Comparison of ENCODE assay signal across 8 cellular contexts in genomic region chr17:36641877-36642845, GRCh38. TPM values are rescaled to one million over a fixed set of nuclear protein-coding genes. Genes with fewer than 3 reads are reported as not detected.
DNase-seq lines count a peak whose midpoint lies in the region; ATAC-seq and TF ChIP-seq lines count a peak whose summit lies in the region.

No MANE protein-coding gene starts in this region.

- ATAC-seq in HG03095 (IDR thresholded peaks at IDR 0.05; ENCODE audit: unreplicated experiment) (no peak), GM18867 (IDR thresholded peaks at IDR 0.05; ENCODE audit: unreplicated experiment) (no peak), left lung (no peak)

- POLR2A ChIA-PET in A673 (lab: Charles Lee; ENCODE audit: low non-redundant PET), result no interaction called here

- H3K36me3 ChIP-seq in A673 (ENCODE audit: insufficient read depth, low read length, poor library complexity, severe bottlenecking) (no peaks in the 10 kb centered on the region), mucosa of rectum (ENCODE audit: control insufficient read depth in 2 of 2, insufficient read depth in 2 of 2, low read length in 2 of 2) (no peaks in the 10 kb centered on the region), left lung (no peaks in the 10 kb centered on the region)

- DNase-seq in A673 (ENCODE audit: low spot score) (no peak), LNCaP clone FGC (ENCODE audit: low read depth) (no peak), cardiac fibroblast (ENCODE audit: low read depth in 2 of 2) (no peak), amygdala (lab: John Stamatoyannopoulos, UW) (no peak), left lung (no peak)

- H3K4me3 ChIP-seq in A673 (ENCODE audit: low read depth, low read length, poor library complexity, severe bottlenecking) (peak overlapping the region; percentile 34), LNCaP clone FGC (ENCODE audit: low read depth, low read length) (peak overlapping the region; percentile 25), cardiac fibroblast (replicated peaks in 1 of 2; ENCODE audit: low read depth in 2 of 2, low read length in 2 of 2) (peak overlapping the region; percentile 19 to 32), mucosa of rectum (ENCODE audit: low read length in 2 of 2) (peak overlapping the region; percentile 22 to 61), left lung (peak overlapping the region in 1 of 2 donors; percentile 7)

- no peaks in the 10 kb centered on the region for H3K4me1 ChIP-seq in A673 (ENCODE audit: insufficient read depth, low read length, poor library complexity, severe bottlenecking)
- H3K4me1 ChIP-seq in mucosa of rectum (ENCODE audit: control insufficient read depth in 2 of 2, insufficient read depth in 2 of 2, low read length in 2 of 2), result peaks cover 12 to 15% of the 10 kb centered on the region in 2 donors
- H3K4me1 ChIP-seq in left lung, result peaks cover 8 to 10% of the 10 kb centered on the region in 2 donors

- CTCF ChIA-PET in A673 (lab: Charles Lee), result no interaction called here

- intact Hi-C loops in A673 (cut with micrococcal nuclease; ENCODE audit: unreplicated experiment) (no loop called here), left lung (cut with DNase I) (no loop called here)

- H3K27me3 ChIP-seq in A673 (replicated peaks; ENCODE audit: insufficient read depth, low read depth, low read length, poor library complexity) (peaks cover 63% of the 10 kb centered on the region), mucosa of rectum (ENCODE audit: control insufficient read depth in 2 of 2, insufficient read depth in 2 of 2, low read length in 2 of 2) (peaks cover 22 to 28% of the 10 kb centered on the region in 2 donors), left lung (peaks cover 59 to 100% of the 10 kb centered on the region in 2 donors)

- no TSS peak for BruUV-seq in A673 (replicated peaks; lab: Mats Ljungman, UMichigan)

- H3K9me3 ChIP-seq in A673 (ENCODE audit: low read depth, low read length, poor library complexity, severe bottlenecking), result no peaks in the 10 kb centered on the region
- H3K9me3 ChIP-seq in mucosa of rectum (ENCODE audit: control insufficient read depth in 2 of 2, low read length in 2 of 2), result no peaks in the 10 kb centered on the region
- H3K9me3 ChIP-seq in left lung, result no peaks in the 10 kb centered on the region

- H3K27ac ChIP-seq in A673 (ENCODE audit: low read depth, low read length, poor library complexity, severe bottlenecking), result no peak overlapping the region
- H3K27ac ChIP-seq in mucosa of rectum (ENCODE audit: low read depth in 2 of 2, low read length in 2 of 2), result peak overlapping the region; percentile 32 to 37
- no peak overlapping the region for H3K27ac ChIP-seq in left lung

- TF ChIP-seq CTCF in A673 (conservative IDR thresholded peaks at IDR 0.05; ENCODE audit: low read depth, low read length) (no peak), LNCaP clone FGC (IDR thresholded peaks at IDR 0.05; ENCODE audit: control insufficient read depth, extremely low read depth, insufficient read depth) (no peak), cardiac fibroblast (IDR thresholded peaks at IDR 0.05; ENCODE audit: low read depth, low read length) (no peak), left lung (IDR thresholded peaks at IDR 0.05) (no peak)

- peak overlapping the region in 1 of 2 donors; percentile 19 for H3K9ac ChIP-seq in mucosa of rectum (ENCODE audit: low read depth in 1 of 2, low read length in 2 of 2)

RNA-seq across cellular contexts. Expression of gene MRM1, which starts 40.8 kb away (rescaled TPM):
- 5.7 and 6.5 TPM in 2 replicates for total RNA-seq in A673 (2021)
- 1 to 10 TPM; 5.2 to 6.4 TPM for total RNA-seq in left lung

RNA-seq across cellular contexts. Expression of gene DHRS11, which starts 50.5 kb away (rescaled TPM):
- total RNA-seq in A673 (2021) (5.3 and 8.1 TPM in 2 replicates), left lung (10 to 100 TPM in 1 of 2 donors, 1 to 10 TPM in 1; 9.3 to 12.7 TPM)

Comparison
In these comparisons a context has a peak if more than half of its experiments do, and no peak if none do; other contexts are left out.
1. H3K27ac ChIP-seq: peak in mucosa of rectum (2 of 2); none in A673 (single experiment) and left lung (0 of 2).